ENCODE assay signal across 12 cellular contexts in the genomic region with DNA sequence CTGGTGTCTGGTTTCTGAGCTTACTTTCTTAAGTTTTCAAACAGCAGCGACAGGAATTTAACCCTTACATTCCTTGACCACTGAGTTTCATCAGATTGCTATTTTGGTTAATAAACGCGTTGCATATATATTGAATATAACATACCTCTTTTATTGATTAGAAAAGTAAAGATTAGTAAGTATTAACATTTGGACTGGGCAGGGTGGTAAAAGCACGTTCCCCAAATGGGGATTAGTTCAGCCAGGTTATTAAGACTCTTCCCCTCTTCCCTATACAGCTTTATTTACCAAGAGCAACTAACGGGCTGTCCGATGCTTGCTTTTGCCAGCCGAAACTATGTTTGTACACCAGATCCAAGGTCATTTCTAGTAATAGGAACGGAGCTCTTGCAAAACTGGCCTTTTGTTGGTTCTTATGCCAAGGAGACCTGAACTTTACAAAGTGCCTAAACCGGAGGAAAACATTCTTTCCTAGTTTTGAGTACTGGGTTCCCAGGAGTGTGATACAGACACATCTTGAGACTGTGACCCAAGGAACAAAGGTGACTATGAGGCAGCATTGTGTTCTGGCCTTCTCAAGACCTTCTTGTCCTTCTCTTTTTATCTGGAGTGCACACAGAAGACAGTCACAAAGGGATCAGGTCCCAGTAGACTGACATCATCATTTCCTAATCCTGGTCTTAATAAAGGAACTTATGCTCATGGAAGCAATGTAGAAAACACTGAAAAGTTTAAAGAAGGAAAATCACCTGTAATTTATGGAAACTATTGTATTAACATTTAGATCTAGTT. TPM values are rescaled to one million over a fixed set of nuclear protein-coding genes. Genes with fewer than 3 reads are reported as not detected.
DNase-seq lines count a peak whose midpoint lies in the region; ATAC-seq and TF ChIP-seq lines count a peak whose summit lies in the region.
"Had no signal": no experiment of that assay in that cellular context is flagged by ENCODE, and none has a peak within 500 bp of the region (broad histone marks: within the 10 kb centered on the region; RNA-seq: fewer than 3 reads in every experiment).

No MANE protein-coding gene starts in this region.

- H4K20me1 ChIP-seq in BLaER1, result peaks cover 76% of the 10 kb centered on the region

- H3K27ac ChIP-seq in BLaER1, result peak overlapping the region; percentile 93
- H3K27ac ChIP-seq in HEK293 (ENCODE audit: extremely low read depth, low read depth, low read length), result no peak overlapping the region
- H3K27ac ChIP-seq: ascending aorta, parathyroid adenoma had no signal

- H3K9me3 Mint-ChIP-seq in activated naive CD8-positive, alpha-beta T cell treated with anti-CD3 and anti-CD28 coated beads for 36 hours, result no peaks in the 10 kb centered on the region
- no peaks in the 10 kb centered on the region for H3K9me3 Mint-ChIP-seq in mesothelial cell of epicardium

- peak overlapping the region; percentile 98 for H3K9ac ChIP-seq in BLaER1
- H3K9ac ChIP-seq: parathyroid adenoma had no signal

- no peaks in the 10 kb centered on the region for H3K27me3 ChIP-seq in BLaER1
- H3K27me3 ChIP-seq: ascending aorta had no signal

- H3K4me3 ChIP-seq in BLaER1 (peak overlapping the region; percentile 99), HEK293 (ENCODE audit: low read depth, low read length) (no peak overlapping the region)

- H3K4me1 ChIP-seq in BLaER1, result peaks cover 62% of the 10 kb centered on the region
- peaks cover 20% of the 10 kb centered on the region for H3K4me1 ChIP-seq in HEK293 (ENCODE audit: control insufficient read depth, insufficient read depth, low read length)

- peak overlapping the region; percentile 97 for H3K4me2 ChIP-seq in BLaER1

- peaks cover 53% of the 10 kb centered on the region for H3K4me1 Mint-ChIP-seq in activated naive CD8-positive, alpha-beta T cell treated with anti-CD3 and anti-CD28 coated beads for 36 hours
- peaks cover 38% of the 10 kb centered on the region for H3K4me1 Mint-ChIP-seq in mesothelial cell of epicardium

- no peak for DNase-seq in activated naive CD8-positive, alpha-beta T cell treated with anti-CD3 and anti-CD28 coated beads for 36 hours
- DNase-seq in mesothelial cell of epicardium (ENCODE audit: low spot score in 2 of 2, unreplicated experiment in 2 of 2), result no peak
- no peak for DNase-seq in NCI-H1048 (lab: John Stamatoyannopoulos, UW)
- DNase-seq in NCI-H1105 (lab: John Stamatoyannopoulos, UW), result no peak
- no peak for DNase-seq in EL
- DNase-seq: activated CD4-positive, alpha-beta T cell treated with anti-CD3 and anti-CD28 coated beads, Interleukin-2, amount 50 U/mL, for 48 hours; NCI-H1930 had no signal

- no peak for ATAC-seq in HG02763 (IDR thresholded peaks at IDR 0.05; ENCODE audit: unreplicated experiment)

- CTCF ChIA-PET in HEK293 (lab: Yijun Ruan, JAX), result interaction anchor here (0.5 to 3.3 kb wide), 3 partner anchors 10 to 95 kb away, joined by 3 to 14 read pairs (median 3); no protein-coding TSS in a partner anchor

- H3K36me3 Mint-ChIP-seq in activated naive CD8-positive, alpha-beta T cell treated with anti-CD3 and anti-CD28 coated beads for 36 hours, result peaks cover 21% of the 10 kb centered on the region
- no peaks in the 10 kb centered on the region for H3K36me3 Mint-ChIP-seq in mesothelial cell of epicardium

- peaks cover 29% of the 10 kb centered on the region; the same call in 1 of the 2 replicates for H3K36me3 ChIP-seq in BLaER1
- peaks cover 0 to 3% of the 10 kb centered on the region in 2 experiments; a peak in 1 of 3 replicates for H3K36me3 ChIP-seq in HEK293 (ENCODE audit: control insufficient read depth in 2 of 2, insufficient read depth in 1 of 2, low read length in 2 of 2)
- H3K36me3 ChIP-seq: ascending aorta had no signal

- POLR2A ChIA-PET in HEK293 (lab: Yijun Ruan, JAX), result no interaction called here

- H3K27me3 Mint-ChIP-seq in activated naive CD8-positive, alpha-beta T cell treated with anti-CD3 and anti-CD28 coated beads for 36 hours, result no peaks in the 10 kb centered on the region
- H3K27me3 Mint-ChIP-seq in mesothelial cell of epicardium (ENCODE audit: low read depth), result no peaks in the 10 kb centered on the region

- TF ChIP-seq CTCF in HEK293 (tag by site-specific recombination; IDR thresholded peaks at IDR 0.05) (no peak), mesothelial cell of epicardium (IDR thresholded peaks at IDR 0.05; ENCODE audit: unreplicated experiment) (no peak)

- H3K4me3 Mint-ChIP-seq in activated naive CD8-positive, alpha-beta T cell treated with anti-CD3 and anti-CD28 coated beads for 36 hours, result peak overlapping the region; percentile 98
- peak overlapping the region; percentile 26 for H3K4me3 Mint-ChIP-seq in mesothelial cell of epicardium

- H3K9me3 ChIP-seq in BLaER1 (no peaks in the 10 kb centered on the region), HEK293 (ENCODE audit: control insufficient read depth, insufficient read depth, low read depth, low read length) (no peaks in the 10 kb centered on the region)
- H3K9me3 ChIP-seq: ascending aorta had no signal

- H3K27ac Mint-ChIP-seq in activated naive CD8-positive, alpha-beta T cell treated with anti-CD3 and anti-CD28 coated beads for 36 hours, result no peak overlapping the region
- no peak overlapping the region for H3K27ac Mint-ChIP-seq in mesothelial cell of epicardium

TF ChIP-seq in HEK293, 187 proteins besides CTCF, POLR2A, EP300 and RAD21:
- TF ChIP-seq ZNF600 (tag by site-specific recombination; IDR thresholded peaks at IDR 0.05) (peak; percentile 27; the same call in 1 of the 2 replicates), ZBTB20 (tag by site-specific recombination; IDR thresholded peaks at IDR 0.05) (no peak), ZFP69B (tag by site-specific recombination; IDR thresholded peaks at IDR 0.05) (no peak), ZNF335 (tag by site-specific recombination; conservative IDR thresholded peaks at IDR 0.05) (peak; percentile 54), MZF1 (tag by site-specific recombination; IDR thresholded peaks at IDR 0.05; ENCODE audit: borderline replicate concordance) (0 out of 2 replicates have a peak, but pooled peaks have one; percentile 49)

RNA-seq across cellular contexts. Expression of gene GLRX5, which starts 2.6 kb away (rescaled TPM):
- total RNA-seq in activated naive CD8-positive, alpha-beta T cell treated with anti-CD3 and anti-CD28 coated beads for 36 hours, result 10 to 100 TPM; 57.9 to 60.7 TPM
- total RNA-seq in mesothelial cell of epicardium, result 35.6 to 38.5 TPM (median 38.4 TPM) in 3 replicates

RNA-seq across cellular contexts. Expression of gene SYNE3, which starts 21.0 kb away (rescaled TPM):
- total RNA-seq in activated naive CD8-positive, alpha-beta T cell treated with anti-CD3 and anti-CD28 coated beads for 36 hours, result 10 to 100 TPM; 38.0 to 38.8 TPM
- 1.5 to 1.9 TPM (median 1.6 TPM) in 3 replicates for total RNA-seq in mesothelial cell of epicardium

Comparison
In these comparisons a context has a peak if more than half of its experiments do, and no peak if none do; other contexts are left out.
1. RNA of gene SYNE3, which starts 21.0 kb away (total RNA-seq): 38.0 to 38.8 TPM in activated naive CD8-positive, alpha-beta T cell treated with anti-CD3 and anti-CD28 coated beads for 36 hours; 1.5 to 1.9 TPM in mesothelial cell of epicardium; every median in the first group is over 10 times any median in the second.